In the genomic region with DNA sequence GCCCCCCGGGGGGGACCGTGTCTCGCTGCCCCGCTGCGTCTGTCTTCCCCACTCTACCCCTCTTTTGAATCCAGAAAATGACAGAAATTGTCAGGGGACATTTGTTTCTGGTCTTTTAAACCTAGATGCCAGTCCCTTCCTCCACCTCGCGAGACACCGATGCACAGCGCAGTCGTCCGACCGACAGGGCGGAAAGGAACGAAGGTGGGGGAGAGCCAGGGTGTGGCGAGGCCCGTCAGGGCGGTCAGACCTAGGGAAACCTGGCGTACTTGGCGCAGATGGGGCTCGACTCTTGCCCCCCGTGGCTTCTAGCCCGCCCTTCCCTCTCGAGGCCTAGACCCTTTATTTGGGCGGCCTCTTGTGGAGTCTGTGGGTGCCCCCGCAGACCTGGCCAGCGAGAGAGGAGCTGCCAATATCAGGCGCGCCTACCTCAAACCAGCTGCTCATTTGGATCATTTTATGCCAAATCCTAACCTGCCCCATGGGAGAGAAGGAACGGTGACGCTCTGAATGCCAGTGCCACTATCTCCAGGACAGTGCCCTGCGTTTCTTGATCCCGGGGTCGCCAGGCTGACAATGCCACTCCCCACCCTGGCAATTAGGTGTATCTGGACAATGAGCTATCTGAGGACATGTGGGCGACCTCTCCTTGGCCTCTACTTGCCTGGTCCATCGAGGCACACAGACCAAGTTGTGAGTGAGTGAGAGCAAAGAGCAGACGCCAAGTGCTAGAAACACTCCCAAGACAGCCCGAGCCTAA, we compare ENCODE assay signal across 8 cellular contexts. TPM values are rescaled to one million over a fixed set of nuclear protein-coding genes. Genes with fewer than 3 reads are reported as not detected.
DNase-seq lines count a peak whose midpoint lies in the region; TF ChIP-seq lines count a peak whose summit lies in the region.

No MANE protein-coding gene starts in this region.

- H4K20me1 ChIP-seq in neural cell (ENCODE audit: insufficient read depth) = no peaks in the 10 kb centered on the region

- H3K9me2 ChIP-seq in neural cell (ENCODE audit: insufficient read depth, low read length) = no peaks in the 10 kb centered on the region

- no peak for TF ChIP-seq RAD21 in neural cell (conservative IDR thresholded peaks at IDR 0.05)

- H3K9ac ChIP-seq in neural cell (ENCODE audit: low read length) = peak overlapping the region; percentile 94

- H3K4me3 ChIP-seq in SJCRH30 = peak overlapping the region; percentile 87
- peak overlapping the region; percentile 68 to 69 for H3K4me3 ChIP-seq in esophagus (ENCODE audit: low read depth in 1 of 2, low read length in 2 of 2)
- H3K4me3 ChIP-seq in neural cell (ENCODE audit: low read length) = peak overlapping the region; percentile 96

- H2AFZ ChIP-seq in neural cell (ENCODE audit: low read depth, low read length) = peak overlapping the region; percentile 95

- TF ChIP-seq EP300 in neural cell (conservative IDR thresholded peaks at IDR 0.05; ENCODE audit: poor library complexity, severe bottlenecking) = no peak

- no peak overlapping the region for H3K27ac ChIP-seq in SJCRH30
- no peak overlapping the region for H3K27ac ChIP-seq in esophagus (ENCODE audit: low read depth in 2 of 2, low read length in 1 of 2)
- H3K27ac ChIP-seq in neural cell (ENCODE audit: low read length) = peak overlapping the region; percentile 83

- peak overlapping the region; percentile 56 for H3K4me2 ChIP-seq in neural cell (ENCODE audit: low read length)

- WGBS in esophagus, 2 donors = 13 to 14% methylated on average over 37 of the region's 37 CpGs

- no peak for TF ChIP-seq CTCF in GM13976 (IDR thresholded peaks at IDR 0.05; ENCODE audit: borderline replicate concordance, control extremely low read depth, extremely low read depth, insufficient read depth, missing control alignments)
- no peak for TF ChIP-seq CTCF in neural cell (IDR thresholded peaks at IDR 0.05; ENCODE audit: poor library complexity, severe bottlenecking)

- H3K9me3 ChIP-seq in SJCRH30 (replicated peaks) = no peaks in the 10 kb centered on the region
- H3K9me3 ChIP-seq in esophagus (ENCODE audit: control insufficient read depth in 2 of 2, insufficient read depth in 1 of 2, low read depth in 1 of 2, low read length in 1 of 2) = no peaks in the 10 kb centered on the region
- H3K9me3 ChIP-seq in neural cell (ENCODE audit: low read length) = no peaks in the 10 kb centered on the region

- H3K4me1 ChIP-seq in SJCRH30 (peaks cover 4% of the 10 kb centered on the region), esophagus (ENCODE audit: control insufficient read depth in 2 of 2, insufficient read depth in 2 of 2, low read length in 1 of 2) (peaks cover 4 to 6% of the 10 kb centered on the region in 2 donors)

- DNase-seq in GM13976 (ENCODE audit: low spot score) (peak; percentile 35), SJCRH30 (peak in 1 of 2 experiments; percentile 18), AML-193 (lab: John Stamatoyannopoulos, UW) (no peak), cortex of kidney (lab: John Stamatoyannopoulos, UW) (no peak), SKM-1 treated with dmso at 0.1 percent for 144 hours (lab: John Stamatoyannopoulos, UW; ENCODE audit: unreplicated experiment) (no peak)
- no peak for DNase-seq in stimulated activated CD4-positive, alpha-beta T cell treated with anti-CD3 and anti-CD28 coated beads, Interleukin-4, amount 100 ng/mL, for 4 hours

- no peaks in the 10 kb centered on the region for H3F3A ChIP-seq in neural cell (ENCODE audit: insufficient read depth, low read length, poor library complexity, severe bottlenecking)

- peaks cover 33% of the 10 kb centered on the region for H3K79me2 ChIP-seq in neural cell (replicated peaks; ENCODE audit: insufficient read depth, low read length)

- no peaks in the 10 kb centered on the region for H3K27me3 ChIP-seq in SJCRH30
- no peaks in the 10 kb centered on the region for H3K27me3 ChIP-seq in esophagus (ENCODE audit: control insufficient read depth in 1 of 2, insufficient read depth in 2 of 2, low read length in 2 of 2)
- no peaks in the 10 kb centered on the region for H3K27me3 ChIP-seq in neural cell (ENCODE audit: insufficient read depth, low read depth, low read length)

- in situ Hi-C loops in GM13976 (cut with MboI; ENCODE audit: low sequenced_read_pairs, unreplicated experiment) = no loop called here

- H3K36me3 ChIP-seq in SJCRH30 (no peaks in the 10 kb centered on the region), esophagus (ENCODE audit: control insufficient read depth in 2 of 2, insufficient read depth in 2 of 2, low read length in 1 of 2) (no peaks in the 10 kb centered on the region), neural cell (ENCODE audit: insufficient read depth, low read length) (no peaks in the 10 kb centered on the region)

TF ChIP-seq in neural cell, 6 proteins besides CTCF, POLR2A, EP300 and RAD21:
- TF ChIP-seq, protein P1, sequence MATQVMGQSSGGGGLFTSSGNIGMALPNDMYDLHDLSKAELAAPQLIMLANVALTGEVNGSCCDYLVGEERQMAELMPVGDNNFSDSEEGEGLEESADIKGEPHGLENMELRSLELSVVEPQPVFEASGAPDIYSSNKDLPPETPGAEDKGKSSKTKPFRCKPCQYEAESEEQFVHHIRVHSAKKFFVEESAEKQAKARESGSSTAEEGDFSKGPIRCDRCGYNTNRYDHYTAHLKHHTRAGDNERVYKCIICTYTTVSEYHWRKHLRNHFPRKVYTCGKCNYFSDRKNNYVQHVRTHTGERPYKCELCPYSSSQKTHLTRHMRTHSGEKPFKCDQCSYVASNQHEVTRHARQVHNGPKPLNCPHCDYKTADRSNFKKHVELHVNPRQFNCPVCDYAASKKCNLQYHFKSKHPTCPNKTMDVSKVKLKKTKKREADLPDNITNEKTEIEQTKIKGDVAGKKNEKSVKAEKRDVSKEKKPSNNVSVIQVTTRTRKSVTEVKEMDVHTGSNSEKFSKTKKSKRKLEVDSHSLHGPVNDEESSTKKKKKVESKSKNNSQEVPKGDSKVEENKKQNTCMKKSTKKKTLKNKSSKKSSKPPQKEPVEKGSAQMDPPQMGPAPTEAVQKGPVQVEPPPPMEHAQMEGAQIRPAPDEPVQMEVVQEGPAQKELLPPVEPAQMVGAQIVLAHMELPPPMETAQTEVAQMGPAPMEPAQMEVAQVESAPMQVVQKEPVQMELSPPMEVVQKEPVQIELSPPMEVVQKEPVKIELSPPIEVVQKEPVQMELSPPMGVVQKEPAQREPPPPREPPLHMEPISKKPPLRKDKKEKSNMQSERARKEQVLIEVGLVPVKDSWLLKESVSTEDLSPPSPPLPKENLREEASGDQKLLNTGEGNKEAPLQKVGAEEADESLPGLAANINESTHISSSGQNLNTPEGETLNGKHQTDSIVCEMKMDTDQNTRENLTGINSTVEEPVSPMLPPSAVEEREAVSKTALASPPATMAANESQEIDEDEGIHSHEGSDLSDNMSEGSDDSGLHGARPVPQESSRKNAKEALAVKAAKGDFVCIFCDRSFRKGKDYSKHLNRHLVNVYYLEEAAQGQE (IDR thresholded peaks at IDR 0.05; ENCODE audit: borderline replicate concordance) = peak; percentile 48
- no peak for TF ChIP-seq POLR2AphosphoS5 (IDR thresholded peaks at IDR 0.05)

RNA-seq across cellular contexts. Expression of a gene that starts 0.5 kb away (rescaled TPM):
- 0.58 and 1.4 TPM in 2 replicates for total RNA-seq in SJCRH30 (2014; rRNA removed; shearing (Covaris generic))
- 1 to 10 TPM in 1 of 2 donors, under 1 TPM in 1; 0.57 to 1.3 TPM for polyA plus RNA-seq in esophagus
- 57.5 and 60.8 TPM in 2 replicates for polyA plus RNA-seq in neural cell
- 75.0 and 92.1 TPM in 2 replicates for polyA minus RNA-seq in neural cell

Comparison
In these comparisons a context has a peak if more than half of its experiments do, and no peak if none do; other contexts are left out.
1. RNA of a gene that starts 0.5 kb away (polyA plus RNA-seq): 57.5 to 60.8 TPM in neural cell; 0.57 to 1.3 TPM in esophagus; every median in the first group is over 10 times any median in the second.
2. Peak in every context shown above with its lines, with median percentiles within 50 percentile points of each other: H3K4me3 ChIP-seq.